ENCODE assay signal across 1 cellular context in the genomic region with DNA sequence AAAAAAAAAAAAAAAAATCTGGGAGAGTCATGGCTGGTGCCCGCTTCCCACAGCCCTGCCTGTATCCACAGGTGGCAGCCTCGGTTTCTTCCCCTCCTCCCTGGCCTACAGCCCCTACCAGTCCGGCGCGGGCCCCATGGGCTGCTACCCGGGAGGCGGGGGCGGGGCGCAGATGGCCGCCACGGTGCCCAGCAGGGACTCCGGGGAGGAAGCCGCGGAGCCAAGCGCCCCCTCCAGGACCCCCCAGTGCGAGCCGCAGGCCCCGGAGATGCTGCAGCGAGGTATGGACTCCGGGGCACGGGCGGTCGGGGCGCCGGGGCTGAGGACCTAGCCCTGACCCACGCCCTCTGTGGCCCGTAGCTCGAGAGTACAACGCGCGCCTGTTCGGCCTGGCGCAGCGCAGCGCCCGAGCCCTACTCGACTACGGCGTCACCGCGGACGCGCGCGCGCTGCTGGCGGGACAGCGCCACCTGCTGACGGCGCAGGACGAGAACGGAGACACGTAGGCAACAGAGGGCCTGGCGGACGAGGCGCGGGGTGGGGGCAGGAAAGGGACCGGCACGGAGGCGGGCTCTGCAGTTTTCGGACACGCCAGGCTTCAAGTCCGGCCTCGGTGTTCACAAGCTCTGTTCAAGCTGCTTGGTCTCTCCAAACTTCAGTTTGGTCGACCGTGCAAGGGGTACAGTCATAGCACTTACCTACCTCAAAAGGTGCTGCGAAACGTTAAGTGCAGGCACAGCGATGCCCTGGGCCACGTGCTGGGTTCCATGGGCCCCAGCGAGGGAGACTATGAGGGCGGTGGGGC.
TF ChIP-seq lines count a peak whose summit lies in the region.

No MANE protein-coding gene starts in this region.

TF ChIP-seq in A549, 52 proteins besides CTCF, POLR2A, EP300 and RAD21 (continued from another document):
- TF ChIP-seq PHF8 (IDR thresholded peaks at IDR 0.05; ENCODE audit: borderline replicate concordance, low read depth): 0 out of 2 replicates have a peak, but pooled peaks have one; percentile 49
TF ChIP-seq in A549: peak in this region for 10.
